16 cellular contexts compared by ENCODE assay signal in genomic region chr6:150692604-150693003, GRCh38.
DNase-seq lines count a peak whose midpoint lies in the region; ATAC-seq and TF ChIP-seq lines count a peak whose summit lies in the region.
"Had no signal": no experiment of that assay in that cellular context is flagged by ENCODE, and none has a peak within 500 bp of the region (broad histone marks: within the 10 kb centered on the region; RNA-seq: fewer than 3 reads in every experiment).

No MANE protein-coding gene starts in this region.

- H3K4ac ChIP-seq in mesendoderm (ENCODE audit: low read depth, low read length), result no peak overlapping the region

- H3K4me3 Mint-ChIP-seq in CD4-positive, alpha-beta T cell, result no peak overlapping the region
- H3K4me3 Mint-ChIP-seq in CD4-positive, alpha-beta memory T cell, result no peak overlapping the region

- H3K9me3 Mint-ChIP-seq in CD4-positive, alpha-beta T cell, result no peaks in the 10 kb centered on the region
- no peaks in the 10 kb centered on the region for H3K9me3 Mint-ChIP-seq in CD4-positive, alpha-beta memory T cell

- no peaks in the 10 kb centered on the region for H3K79me1 ChIP-seq in mesendoderm (ENCODE audit: low read length)

- no peak overlapping the region for H2BK120ac ChIP-seq in mesendoderm (ENCODE audit: low read depth, low read length)

- H2AK5ac ChIP-seq in mesendoderm (ENCODE audit: low read length), result no peak overlapping the region

- peak; percentile 57 for ATAC-seq in GM18508 (IDR thresholded peaks at IDR 0.05; ENCODE audit: insufficient read depth, unreplicated experiment)
- ATAC-seq in GM21381 (IDR thresholded peaks at IDR 0.05; ENCODE audit: unreplicated experiment), result peak; percentile 82
- ATAC-seq in HG02970 (IDR thresholded peaks at IDR 0.05; ENCODE audit: low FRiP score, unreplicated experiment), result peak; percentile 72
- peak; percentile 73 for ATAC-seq in HG03571 (IDR thresholded peaks at IDR 0.05; ENCODE audit: unreplicated experiment)
- ATAC-seq in CD4-positive, alpha-beta T cell (ENCODE audit: poor library complexity), result no peak
- ATAC-seq in upper lobe of left lung (ENCODE audit: low FRiP score in 2 of 2), result no peak
- ATAC-seq: K562 had no signal

- H3K4me1 ChIP-seq in upper lobe of left lung, result peaks cover 0 to 17% (median 6%) of the 10 kb centered on the region in 4 donors
- no peaks in the 10 kb centered on the region for H3K4me1 ChIP-seq in mesendoderm (ENCODE audit: control insufficient read depth, low read depth, low read length)
- H3K4me1 ChIP-seq in CD4-positive, alpha-beta memory T cell (ENCODE audit: insufficient read depth, low read length), result no peaks in the 10 kb centered on the region

- H4K5ac ChIP-seq in mesendoderm (ENCODE audit: low read length), result no peak overlapping the region

- H3K36me3 ChIP-seq in upper lobe of left lung (no peaks in the 10 kb centered on the region), mesendoderm (ENCODE audit: control insufficient read depth, insufficient read depth, low read length) (no peaks in the 10 kb centered on the region)
- H3K36me3 ChIP-seq in CD4-positive, alpha-beta memory T cell (ENCODE audit: insufficient read depth, low read length), result no peaks in the 10 kb centered on the region
- H3K36me3 ChIP-seq: right atrium auricular region, transverse colon had no signal

- DNase-seq in CD4-positive, alpha-beta T cell, result no peak
- DNase-seq in upper lobe of left lung, result no peak
- no peak for DNase-seq in mesendoderm
- no peak for DNase-seq in CD4-positive, alpha-beta memory T cell
- DNase-seq: AML-193, amygdala, foreskin melanocyte, NCI-H2029 treated with DMSO at 0.1 percent for 48 hours, PC-9, transverse colon had no signal

- no peaks in the 10 kb centered on the region for H3K36me3 Mint-ChIP-seq in CD4-positive, alpha-beta T cell (ENCODE audit: low read depth)
- H3K36me3 Mint-ChIP-seq in CD4-positive, alpha-beta memory T cell, result no peaks in the 10 kb centered on the region

- H3K27me3 Mint-ChIP-seq in CD4-positive, alpha-beta T cell, result no peaks in the 10 kb centered on the region
- no peaks in the 10 kb centered on the region for H3K27me3 Mint-ChIP-seq in CD4-positive, alpha-beta memory T cell

- intact Hi-C loops in CD4-positive, alpha-beta T cell (cut with DNase I, micrococcal nuclease), result no loop called here
- intact Hi-C loops in CD4-positive, alpha-beta memory T cell (cut with micrococcal nuclease), result no loop called here

- no peak overlapping the region for H3K56ac ChIP-seq in mesendoderm (ENCODE audit: low read length)

- TF ChIP-seq POLR2A in upper lobe of left lung (IDR thresholded peaks at IDR 0.05), result no peak

- POLR2A ChIA-PET in CD4-positive, alpha-beta T cell (lab: Charles Lee), result no interaction called here
- POLR2A ChIA-PET in CD4-positive, alpha-beta memory T cell (lab: Charles Lee; ENCODE audit: partially characterized antibody), result no interaction called here

- H3K4me2 ChIP-seq in mesendoderm (ENCODE audit: low read length), result no peak overlapping the region
- H3K4me2 ChIP-seq: PC-9 had no signal

- H3K27me3 ChIP-seq in CD4-positive, alpha-beta T cell (ENCODE audit: control insufficient read depth, insufficient read depth, low read length), result no peaks in the 10 kb centered on the region
- no peaks in the 10 kb centered on the region for H3K27me3 ChIP-seq in upper lobe of left lung
- H3K27me3 ChIP-seq in mesendoderm (ENCODE audit: insufficient read depth, low read length, poor library complexity), result no peaks in the 10 kb centered on the region
- no peaks in the 10 kb centered on the region for H3K27me3 ChIP-seq in CD4-positive, alpha-beta memory T cell (ENCODE audit: insufficient read depth, low read length)
- H3K27me3 ChIP-seq: right atrium auricular region, transverse colon had no signal

- H3K4me3 ChIP-seq in upper lobe of left lung, result no peak overlapping the region
- no peak overlapping the region for H3K4me3 ChIP-seq in mesendoderm (ENCODE audit: low read length)
- H3K4me3 ChIP-seq in CD4-positive, alpha-beta memory T cell (ENCODE audit: low read length in 2 of 2), result no peak overlapping the region
- H3K4me3 ChIP-seq: K562, PC-9, right atrium auricular region, transverse colon had no signal

- TF ChIP-seq EP300 in upper lobe of left lung (IDR thresholded peaks at IDR 0.05), result no peak

- H3K23ac ChIP-seq in mesendoderm (ENCODE audit: low read length), result no peak overlapping the region

- no peaks in the 10 kb centered on the region for H3K79me2 ChIP-seq in mesendoderm (ENCODE audit: control insufficient read depth, insufficient read depth, low read length)

- no peak overlapping the region for H2BK5ac ChIP-seq in mesendoderm (ENCODE audit: low read length)

- no peak overlapping the region for H3K27ac ChIP-seq in CD4-positive, alpha-beta T cell (ENCODE audit: low read depth, low read length)
- H3K27ac ChIP-seq in upper lobe of left lung (no peak overlapping the region), mesendoderm (ENCODE audit: low read depth, low read length) (no peak overlapping the region)
- no peak overlapping the region for H3K27ac ChIP-seq in CD4-positive, alpha-beta memory T cell (ENCODE audit: low read depth, low read length)
- H3K27ac ChIP-seq: PC-9, right atrium auricular region, transverse colon had no signal

- no peak overlapping the region for H2BK15ac ChIP-seq in mesendoderm (replicated peaks; ENCODE audit: low read depth)

- H3K9me3 ChIP-seq in CD4-positive, alpha-beta T cell (ENCODE audit: control insufficient read depth, low read length), result no peaks in the 10 kb centered on the region
- H3K9me3 ChIP-seq in upper lobe of left lung, result no peaks in the 10 kb centered on the region
- no peaks in the 10 kb centered on the region for H3K9me3 ChIP-seq in CD4-positive, alpha-beta memory T cell (ENCODE audit: control insufficient read depth in 1 of 2, low read length in 2 of 2)
- H3K9me3 ChIP-seq: right atrium auricular region, transverse colon had no signal

- no peak overlapping the region for H4K8ac ChIP-seq in mesendoderm (ENCODE audit: low read depth, low read length)

- H3K27ac Mint-ChIP-seq in CD4-positive, alpha-beta T cell, result no peak overlapping the region
- no peak overlapping the region for H3K27ac Mint-ChIP-seq in CD4-positive, alpha-beta memory T cell

- H3K18ac ChIP-seq in mesendoderm (ENCODE audit: low read length), result no peak overlapping the region

- H3K9ac ChIP-seq in mesendoderm (ENCODE audit: low read length), result no peak overlapping the region

- TF ChIP-seq CTCF in CD4-positive, alpha-beta T cell (IDR thresholded peaks at IDR 0.05), result no peak
- no peak for TF ChIP-seq CTCF in upper lobe of left lung (IDR thresholded peaks at IDR 0.05)

- CTCF ChIA-PET in CD4-positive, alpha-beta T cell (lab: Charles Lee), result no interaction called here
- CTCF ChIA-PET in CD4-positive, alpha-beta memory T cell (lab: Charles Lee; ENCODE audit: partially characterized antibody), result no interaction called here

- H3K4me1 Mint-ChIP-seq in CD4-positive, alpha-beta T cell (ENCODE audit: low read depth), result no peaks in the 10 kb centered on the region
- H3K4me1 Mint-ChIP-seq in CD4-positive, alpha-beta memory T cell, result no peaks in the 10 kb centered on the region

- WGBS in upper lobe of left lung, 2 donors, result 92 to 96% methylated on average over 2 of the region's 2 CpGs
- WGBS in mesendoderm (ENCODE audit: extremely low coverage, insufficient coverage, low lambda C conversion rate), result no CpG with 5 or more reads among the region's 2 CpGs

Comparison
In these comparisons a context has a peak if more than half of its experiments do, and no peak if none do; other contexts are left out.
1. ATAC-seq: peak in GM18508 (single experiment), GM21381 (single experiment), HG02970 (single experiment) and HG03571 (single experiment); none in CD4-positive, alpha-beta T cell (single experiment) and upper lobe of left lung (0 of 2).